ENCODE assay signal across 8 cellular contexts in genomic region chr1:28518745-28519341, GRCh38. TPM values are rescaled to one million over a fixed set of nuclear protein-coding genes. Genes with fewer than 3 reads are reported as not detected.
DNase-seq lines count a peak whose midpoint lies in the region; ATAC-seq, FAIRE-seq and TF ChIP-seq lines count a peak whose summit lies in the region.

No MANE protein-coding gene starts in this region.

- H3K4me1 ChIP-seq in heart right ventricle = peaks cover 2 to 17% (median 13%) of the 10 kb centered on the region in 9 donors

- H3K36me3 ChIP-seq in heart right ventricle = peaks cover 0 to 21% (median 2%) of the 10 kb centered on the region in 9 donors
- peaks cover 34% of the 10 kb centered on the region for H3K36me3 ChIP-seq in MG63

- WGBS in heart right ventricle, 2 donors = 9 to 11% methylated on average over 21 of the region's 21 CpGs

- H3K4me3 ChIP-seq in heart right ventricle (peak overlapping the region; percentile 19 to 84 (median 67)), MG63 (peak overlapping the region; percentile 74)

- H3K9me3 ChIP-seq in heart right ventricle (no peaks in the 10 kb centered on the region), MG63 (no peaks in the 10 kb centered on the region)

- H3K4me1 Mint-ChIP-seq in activated naive CD4-positive, alpha-beta T cell treated with anti-CD3 and anti-CD28 coated beads for 36 hours (ENCODE audit: low read depth) = peaks cover 38% of the 10 kb centered on the region
- peaks cover 20 to 29% of the 10 kb centered on the region in 2 donors for H3K4me1 Mint-ChIP-seq in immature natural killer cell

- no peaks in the 10 kb centered on the region for H3K27me3 ChIP-seq in heart right ventricle
- H3K27me3 ChIP-seq in MG63 = no peaks in the 10 kb centered on the region

- peak overlapping the region; percentile 91 for H3K27ac Mint-ChIP-seq in activated naive CD4-positive, alpha-beta T cell treated with anti-CD3 and anti-CD28 coated beads for 36 hours
- H3K27ac Mint-ChIP-seq in immature natural killer cell = peak overlapping the region; percentile 80 to 93 (median 85)

- ATAC-seq in heart right ventricle (no peak), left cardiac atrium (no peak)

- DNase-seq in heart right ventricle = no peak
- no peak for DNase-seq in left cardiac atrium
- DNase-seq in MG63 = no peak
- peak; percentile 76 for DNase-seq in activated naive CD4-positive, alpha-beta T cell treated with anti-CD3 and anti-CD28 coated beads for 36 hours
- peak; percentile 63 to 66 (median 65) for DNase-seq in immature natural killer cell
- DNase-seq in stimulated activated CD8-positive, alpha-beta memory T cell treated with anti-CD3 and anti-CD28 coated beads, Interleukin-4, amount 100 ng/mL, for 48 hours = peak; percentile 72
- DNase-seq in HTR-8/SVneo (ENCODE audit: insufficient read length, low spot score) = no peak
- DNase-seq in NCI-H526 treated with DMSO at 0.1 percent for 48 hours (lab: John Stamatoyannopoulos, UW) = no peak

- TF ChIP-seq CTCF in heart right ventricle (IDR thresholded peaks at IDR 0.05) = no peak

- no peaks in the 10 kb centered on the region for H3K27me3 Mint-ChIP-seq in activated naive CD4-positive, alpha-beta T cell treated with anti-CD3 and anti-CD28 coated beads for 36 hours (ENCODE audit: low read depth)
- peaks cover 2 to 6% (median 5%) of the 10 kb centered on the region in 3 donors for H3K27me3 Mint-ChIP-seq in immature natural killer cell (ENCODE audit: low read depth in 3 of 3)

- intact Hi-C loops in heart right ventricle (cut with DNase I) (loop anchor here (1.0 to 10.0 kb wide), 11 partner anchors 33 to 358 kb away; partner anchors contain the start of genes TRNAU1AP (in 2 of the 10) and RAB42 (in 1 of the 10)), left cardiac atrium (cut with DNase I) (loop anchor here (2.0 to 5.0 kb wide), 3 partner anchors 83 to 358 kb away; no protein-coding TSS in a partner anchor)
- intact Hi-C loops in activated naive CD4-positive, alpha-beta T cell treated with anti-CD3 and anti-CD28 coated beads for 36 hours (cut with micrococcal nuclease) = loop anchor here (1.0 to 2.0 kb wide), 8 partner anchors 13 to 358 kb away; partner anchors contain the start of genes RCC1 and TAF12

- no peak for FAIRE-seq in HTR-8/SVneo (lab: Jason Lieb, UNC)

- H3K36me3 Mint-ChIP-seq in activated naive CD4-positive, alpha-beta T cell treated with anti-CD3 and anti-CD28 coated beads for 36 hours (ENCODE audit: low read depth) = peaks cover 30% of the 10 kb centered on the region
- H3K36me3 Mint-ChIP-seq in immature natural killer cell = peaks cover 0 to 5% (median 0%) of the 10 kb centered on the region in 3 donors

- peak overlapping the region; percentile 90 for H3K4me3 Mint-ChIP-seq in activated naive CD4-positive, alpha-beta T cell treated with anti-CD3 and anti-CD28 coated beads for 36 hours
- H3K4me3 Mint-ChIP-seq in immature natural killer cell = peak overlapping the region; percentile 80 to 92 (median 88)

- H3K9me3 Mint-ChIP-seq in activated naive CD4-positive, alpha-beta T cell treated with anti-CD3 and anti-CD28 coated beads for 36 hours = no peaks in the 10 kb centered on the region
- H3K9me3 Mint-ChIP-seq in immature natural killer cell = no peaks in the 10 kb centered on the region

- CTCF ChIA-PET in activated naive CD4-positive, alpha-beta T cell treated with anti-CD3 and anti-CD28 coated beads for 36 hours (lab: Charles Lee) = interaction anchor here (0.6 to 1.5 kb wide), 3 partner anchors 23 to 358 kb away, joined by 3 to 10 read pairs (median 3); no protein-coding TSS in a partner anchor

- H3K27ac ChIP-seq in heart right ventricle = peak overlapping the region in 6 of 10 donors; percentile 56 to 92 (median 83)

RNA-seq across cellular contexts. Expression of gene RCC1, which starts 13.0 kb away (rescaled TPM):
- 10 to 100 TPM in 1 of 10 donors, 1 to 10 TPM in 9; 2.3 to 17.8 (median 3.9) TPM for total RNA-seq in heart right ventricle
- polyA plus RNA-seq in heart right ventricle = 10 to 100 TPM in 1 of 2 donors, 1 to 10 TPM in 1; 3.8 to 15.3 TPM
- 10 to 100 TPM in 1 of 2 donors, 1 to 10 TPM in 1; 7.3 to 10.8 TPM for total RNA-seq in left cardiac atrium
- 116 and 153 TPM in 2 replicates for total RNA-seq in MG63 (2014; rRNA removed; shearing (Covaris generic); ENCODE audit: low replicate concordance)
- total RNA-seq in activated naive CD4-positive, alpha-beta T cell treated with anti-CD3 and anti-CD28 coated beads for 36 hours = 100 to 1,000 TPM; 106 to 110 TPM
- 10 to 100 TPM; 11.4 to 16.0 (median 12.4) TPM for polyA plus RNA-seq in immature natural killer cell

RNA-seq across cellular contexts. Expression of gene TRNAU1AP, which starts 34.0 kb away (rescaled TPM):
- total RNA-seq in heart right ventricle (10 to 100 TPM; 13.1 to 21.2 (median 15.2) TPM), left cardiac atrium (10 to 100 TPM; 15.5 TPM)
- polyA plus RNA-seq in heart right ventricle (10 to 100 TPM; 17.3 to 21.4 TPM), immature natural killer cell (10 to 100 TPM; 31.2 to 42.7 (median 37.8) TPM)
- total RNA-seq in MG63 (2014; rRNA removed; shearing (Covaris generic); ENCODE audit: low replicate concordance) = 9.7 and 11.2 TPM in 2 replicates
- total RNA-seq in activated naive CD4-positive, alpha-beta T cell treated with anti-CD3 and anti-CD28 coated beads for 36 hours = 10 to 100 TPM; 36.7 to 39.4 TPM

Comparison
In these comparisons a context has a peak if more than half of its experiments do, and no peak if none do; other contexts are left out.
1. DNase-seq: peak in activated naive CD4-positive, alpha-beta T cell treated with anti-CD3 and anti-CD28 coated beads for 36 hours (single experiment), immature natural killer cell (3 of 3) and stimulated activated CD8-positive, alpha-beta memory T cell treated with anti-CD3 and anti-CD28 coated beads, Interleukin-4, amount 100 ng/mL, for 48 hours (single experiment); none in heart right ventricle (0 of 2), left cardiac atrium (single experiment), MG63 (single experiment), HTR-8/SVneo (single experiment) and NCI-H526 treated with DMSO at 0.1 percent for 48 hours (single experiment).